8 cellular contexts compared by ENCODE assay signal in genomic region chr7:3065724-3066143, GRCh38. TPM values are rescaled to one million over a fixed set of nuclear protein-coding genes. Genes with fewer than 3 reads are reported as not detected.
DNase-seq lines count a peak whose midpoint lies in the region; ATAC-seq lines count a peak whose summit lies in the region.

No MANE protein-coding gene starts in this region.

- peak; percentile 21 for DNase-seq in Caki2 (ENCODE audit: low read depth)
- peak; percentile 78 for DNase-seq in H7
- DNase-seq in NOMO-1 (lab: John Stamatoyannopoulos, UW; ENCODE audit: unreplicated experiment in 2 of 2) = peak; percentile 14 to 18
- DNase-seq in activated T-cell treated with anti-CD3 and anti-CD28 coated beads, Interleukin-2, amount 50 U/mL, for 72 hours = peak; percentile 67 to 83
- peak; percentile 50 for DNase-seq in left ventricle myocardium superior
- peak; percentile 38 to 50 for DNase-seq in stimulated activated CD4-positive, alpha-beta T cell treated with anti-CD3 and anti-CD28 coated beads, Interleukin-4, amount 100 ng/mL, for 4 hours
- no peak for DNase-seq in LoVo (ENCODE audit: low spot score)

- H3K9me3 Mint-ChIP-seq in activated T-cell treated with anti-CD3 and anti-CD28 coated beads, Interleukin-2, amount 50 U/mL, for 72 hours = peaks cover 7 to 10% of the 10 kb centered on the region in 2 donors

- H3K4me1 Mint-ChIP-seq in activated T-cell treated with anti-CD3 and anti-CD28 coated beads, Interleukin-2, amount 50 U/mL, for 72 hours (ENCODE audit: low read depth) = peaks cover 94% of the 10 kb centered on the region

- peak overlapping the region; percentile 74 to 88 for H3K4me3 Mint-ChIP-seq in activated T-cell treated with anti-CD3 and anti-CD28 coated beads, Interleukin-2, amount 50 U/mL, for 72 hours

- no peaks in the 10 kb centered on the region for H3K27me3 Mint-ChIP-seq in activated T-cell treated with anti-CD3 and anti-CD28 coated beads, Interleukin-2, amount 50 U/mL, for 72 hours (ENCODE audit: low read depth)

- intact Hi-C loops in left ventricle myocardium superior (cut with micrococcal nuclease) = no loop called here

- in situ Hi-C loops in Caki2 (cut with HindIII; ENCODE audit: low pct_unique_long_range_greater_than_20kb, low sequenced_read_pairs) = no loop called here

- peaks cover 10 to 14% of the 10 kb centered on the region in 2 donors for H3K36me3 Mint-ChIP-seq in activated T-cell treated with anti-CD3 and anti-CD28 coated beads, Interleukin-2, amount 50 U/mL, for 72 hours (ENCODE audit: insufficient read depth in 2 of 2)

- H3K36me3 ChIP-seq in H7 (replicated peaks; ENCODE audit: control insufficient read depth, insufficient read depth, low read length) = no peaks in the 10 kb centered on the region

- peak overlapping the region; percentile 78 for H3K27ac Mint-ChIP-seq in activated T-cell treated with anti-CD3 and anti-CD28 coated beads, Interleukin-2, amount 50 U/mL, for 72 hours

- peak; percentile 9 to 27 for ATAC-seq in activated T-cell treated with anti-CD3 and anti-CD28 coated beads, Interleukin-2, amount 50 U/mL, for 72 hours (replicated peaks in 1 of 2)
- ATAC-seq in left ventricle myocardium superior (no peak), GM19397 (IDR thresholded peaks at IDR 0.05; ENCODE audit: unreplicated experiment) (no peak)

- H3K27me3 ChIP-seq in H7 (ENCODE audit: control insufficient read depth, insufficient read depth, low read length) = no peaks in the 10 kb centered on the region

- no peak overlapping the region for H3K4me3 ChIP-seq in H7 (ENCODE audit: insufficient read depth, low read depth, low read length)

RNA-seq across cellular contexts. Expression of gene CARD11, which starts 22.1 kb away (rescaled TPM):
- total RNA-seq in Caki2 (2014; rRNA removed; shearing (Covaris generic); ENCODE audit: low replicate concordance) = 9.7 and 10.3 TPM in 2 replicates
- total RNA-seq in H7 (2014; rRNA removed; shearing (Covaris generic)) = 21.4 and 32.7 TPM in 2 replicates
- total RNA-seq in activated T-cell treated with anti-CD3 and anti-CD28 coated beads, Interleukin-2, amount 50 U/mL, for 72 hours = 100 to 1,000 TPM; 101 to 114 TPM
- total RNA-seq in left ventricle myocardium superior = 0.37 TPM

Comparison
In these comparisons a context has a peak if more than half of its experiments do, and no peak if none do; other contexts are left out.
1. ATAC-seq: peak in activated T-cell treated with anti-CD3 and anti-CD28 coated beads, Interleukin-2, amount 50 U/mL, for 72 hours (2 of 2); none in left ventricle myocardium superior (single experiment) and GM19397 (single experiment).